8 cellular contexts compared by ENCODE assay signal in the genomic region with DNA sequence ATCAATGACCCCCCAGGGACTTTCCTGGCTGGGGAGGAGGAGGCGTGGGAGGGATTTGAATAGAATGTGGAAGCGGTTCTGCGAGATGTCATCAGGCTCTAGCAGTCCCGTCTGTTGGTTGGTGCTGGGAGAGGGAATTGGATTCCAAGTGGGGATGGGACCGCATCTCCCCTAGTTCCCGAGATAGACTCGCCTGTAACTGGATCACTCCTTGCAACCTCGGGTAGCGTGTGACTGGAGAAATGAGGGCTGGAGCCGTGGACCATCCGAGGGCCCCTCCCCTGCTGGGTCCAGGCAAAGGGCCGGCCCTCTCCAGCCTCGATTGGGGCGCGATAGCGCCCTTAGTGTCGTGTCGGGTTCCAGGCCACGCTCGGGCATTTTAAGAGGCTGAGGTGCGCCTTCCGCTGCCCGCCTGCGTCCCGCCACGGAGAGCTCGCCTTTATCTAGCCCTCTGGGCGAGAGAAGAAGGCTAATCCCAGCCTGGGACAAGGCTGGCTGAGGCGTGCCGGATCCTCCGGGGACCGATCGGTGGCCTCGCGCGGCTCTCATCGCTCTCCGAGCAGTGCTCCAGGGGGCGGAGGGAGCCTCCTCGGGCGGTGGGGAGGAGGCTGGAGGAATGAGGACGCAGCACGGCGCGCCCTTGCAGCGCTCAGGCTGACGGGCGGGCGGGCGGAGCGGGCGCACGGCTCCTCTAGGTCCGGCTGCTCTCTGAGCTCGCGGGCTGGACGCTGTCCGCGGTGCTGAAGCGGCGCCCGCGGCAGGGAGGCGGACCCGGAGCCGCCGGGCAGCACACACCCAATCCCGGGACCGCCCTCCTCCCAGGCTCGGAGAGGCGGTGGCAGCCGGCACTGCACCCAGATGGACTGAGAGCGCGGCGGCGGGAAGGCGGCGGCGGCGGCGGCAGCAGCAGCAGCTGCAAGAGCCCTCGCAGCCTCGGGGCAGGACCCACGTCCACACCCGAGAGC.
DNase-seq lines count a peak whose midpoint lies in the region; ATAC-seq and TF ChIP-seq lines count a peak whose summit lies in the region.

No MANE protein-coding gene starts in this region.

- H3K27ac Mint-ChIP-seq in nephron: no peak overlapping the region

- H3K4me1 Mint-ChIP-seq in nephron: no peaks in the 10 kb centered on the region

- peak overlapping the region; percentile 25 for H3K4me3 ChIP-seq in fibroblast of villous mesenchyme (ENCODE audit: low read depth, low read length)

- TF ChIP-seq CTCF in fibroblast of villous mesenchyme (IDR thresholded peaks at IDR 0.05; ENCODE audit: insufficient read depth, low read depth, low read length): peak; percentile 33
- TF ChIP-seq CTCF in nephron (IDR thresholded peaks at IDR 0.05; ENCODE audit: unreplicated experiment in 3 of 3): peak; percentile 31 to 44 (median 36)

- DNase-seq in DMS153 treated with DMSO at 0.1 percent for 48 hours (lab: John Stamatoyannopoulos, UW; ENCODE audit: unreplicated experiment): peak; percentile 77
- DNase-seq in HT-29 (ENCODE audit: low spot score): peak; percentile 85
- peak; percentile 15 for DNase-seq in SIG-M5 (lab: John Stamatoyannopoulos, UW)
- DNase-seq in activated gamma-delta T cell treated with Interleukin-2 at 50 U/mL for 16 hours: peak; percentile 40
- peak; percentile 90 for DNase-seq in fibroblast of villous mesenchyme (ENCODE audit: low read depth)
- peak; percentile 79 for DNase-seq in stimulated activated naive CD8-positive, alpha-beta T cell treated with anti-CD3 and anti-CD28 coated beads, Interleukin-15, Interleukin-2, amounts not matched to agents 100 U/mL and 50 U/mL, for 24 hours

- H3K4me3 Mint-ChIP-seq in nephron: peak overlapping the region in 1 of 3 experiments; percentile 40

- peak; percentile 97 for ATAC-seq in stimulated activated naive CD8-positive, alpha-beta T cell treated with anti-CD3 and anti-CD28 coated beads, Interleukin-15, Interleukin-2, amounts not matched to agents 100 U/mL and 50 U/mL, for 24 hours
- ATAC-seq in HG02981 (IDR thresholded peaks at IDR 0.05; ENCODE audit: unreplicated experiment): no peak

- no peaks in the 10 kb centered on the region for H3K9me3 Mint-ChIP-seq in nephron

- peaks cover 92% of the 10 kb centered on the region for H3K27me3 Mint-ChIP-seq in nephron (ENCODE audit: low read depth)

- no peaks in the 10 kb centered on the region for H3K36me3 Mint-ChIP-seq in nephron (ENCODE audit: low read depth)

Comparison
In these comparisons a context has a peak if more than half of its experiments do, and no peak if none do; other contexts are left out.
1. DNase-seq: peak in every context shown above with its lines; median percentile 90 in fibroblast of villous mesenchyme; 85 in HT-29; 79 in stimulated activated naive CD8-positive, alpha-beta T cell treated with anti-CD3 and anti-CD28 coated beads, Interleukin-15, Interleukin-2, amounts not matched to agents 100 U/mL and 50 U/mL, for 24 hours; 77 in DMS153 treated with DMSO at 0.1 percent for 48 hours; 40 in activated gamma-delta T cell treated with Interleukin-2 at 50 U/mL for 16 hours; 15 in SIG-M5.